Comparison of ENCODE assay signal across 24 cellular contexts in the genomic region with DNA sequence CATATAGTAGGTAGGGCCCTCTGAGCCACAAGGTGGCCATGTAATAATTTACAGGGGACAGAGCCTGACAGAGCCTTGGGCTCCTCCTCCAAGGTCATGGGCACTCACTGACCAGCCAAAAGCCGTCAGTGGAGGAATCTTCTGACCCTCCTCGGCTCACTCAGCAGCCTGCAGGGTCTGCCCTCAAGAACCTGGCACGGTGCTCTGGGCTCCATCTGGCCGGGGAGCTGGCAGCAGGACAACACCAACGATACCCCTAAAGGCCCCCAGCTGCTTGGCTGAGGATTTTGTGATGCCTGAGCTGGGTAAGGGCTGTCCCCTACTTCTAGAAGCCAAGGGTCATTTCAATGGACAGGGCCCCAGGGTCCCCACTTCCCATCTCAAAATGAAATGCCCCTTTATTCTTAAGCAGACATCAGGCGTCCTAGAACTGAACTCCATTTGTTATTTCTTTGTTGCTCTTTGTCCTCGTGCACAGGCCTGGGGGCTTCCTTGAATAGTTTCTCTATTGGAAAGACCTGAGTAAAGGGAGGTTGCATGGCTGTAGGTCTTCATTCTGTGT.
"Had no signal": no experiment of that assay in that cellular context is flagged by ENCODE, and none has a peak within 500 bp of the region (broad histone marks: within the 10 kb centered on the region; RNA-seq: fewer than 3 reads in every experiment).

No MANE protein-coding gene starts in this region.

- H3K9me3 ChIP-seq: heart right ventricle, left lung, pancreas, psoas muscle, sigmoid colon, thyroid gland had no signal

- H3K27me3 ChIP-seq: heart right ventricle, pancreas, sigmoid colon, thyroid gland had no signal

- ATAC-seq: heart right ventricle; left lung; pancreas; psoas muscle; stimulated activated memory B cell treated with anti-CD40 and anti-IgM and Interleukin-4, amounts not matched to agents 10 μg/mL and 1 μg/mL and 100 μg/mL, for 72 hours; stimulated activated naive CD8-positive, alpha-beta T cell treated with anti-CD3 and anti-CD28 coated beads, Interleukin-15, amount 100 ng/mL, for 72 hours; WTC11 had no signal

- H3K27ac ChIP-seq: left lung, pancreas, sigmoid colon, thyroid gland had no signal

- H3K36me3 ChIP-seq: heart right ventricle, left lung, pancreas, sigmoid colon, thyroid gland had no signal

- DNase-seq: activated CD4-positive, alpha-beta T cell treated with anti-CD3 and anti-CD28 coated beads for 1 hour; activated CD4-positive, alpha-beta T cell treated with anti-CD3 and anti-CD28 coated beads, Interleukin-2, amount 10 ng/mL, durations not matched to agents 7 days and 5 days; activated naive CD4-positive, alpha-beta T cell treated with Interleukin-2 at 50 U/mL for 16 hours; anterior cingulate cortex; effector memory CD4-positive, alpha-beta T cell; foreskin fibroblast; heart right ventricle; kidney glomerular epithelial cell; left lung; naive B cell; nephron progenitor cell; psoas muscle; sigmoid colon; small intestine; stimulated activated CD4-positive, alpha-beta T cell treated with anti-CD3 and anti-CD28 coated beads, Interleukin-1b, Interleukin-23, amount 100 ng/mL, for 48 hours; stimulated activated CD4-positive, alpha-beta T cell treated with anti-CD3 and anti-CD28 coated beads, Interleukin-4, amount 100 ng/mL, for 4 hours; stimulated activated CD8-positive, alpha-beta memory T cell treated with anti-CD3 and anti-CD28 coated beads, Interleukin-4, amount 100 ng/mL, for 48 hours; stimulated activated naive CD8-positive, alpha-beta T cell treated with anti-CD3 and anti-CD28 coated beads, Interleukin-15, amount 100 ng/mL, for 72 hours; substantia nigra; T-helper 2 cell; thyroid gland had no signal

- H3K4me3 ChIP-seq: heart right ventricle, left lung, pancreas, psoas muscle, sigmoid colon, thyroid gland had no signal
